1 cellular context compared by ENCODE assay signal in the genomic region with DNA sequence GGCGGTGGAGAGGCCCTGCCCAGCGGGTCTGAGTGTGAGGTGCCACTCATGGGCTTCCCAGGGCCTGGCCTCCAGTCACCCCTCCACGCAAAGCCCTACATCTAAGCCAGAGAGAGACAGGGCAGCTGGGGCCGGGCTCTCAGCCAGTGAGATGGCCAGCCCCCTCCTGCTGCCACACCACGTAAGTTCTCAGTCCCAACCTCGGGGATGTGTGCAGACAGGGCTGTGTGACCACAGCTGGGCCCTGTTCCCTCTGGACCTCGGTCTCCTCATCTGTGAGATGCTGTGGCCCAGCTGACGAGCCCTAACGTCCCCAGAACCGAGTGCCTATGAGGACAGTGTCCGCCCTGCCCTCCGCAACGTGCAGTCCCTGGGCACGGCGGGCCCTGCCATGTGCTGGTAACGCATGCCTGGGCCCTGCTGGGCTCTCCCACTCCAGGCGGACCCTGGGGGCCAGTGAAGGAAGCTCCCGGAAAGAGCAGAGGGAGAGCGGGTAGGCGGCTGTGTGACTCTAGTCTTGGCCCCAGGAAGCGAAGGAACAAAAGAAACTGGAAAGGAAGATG.
TF ChIP-seq lines count a peak whose summit lies in the region.

No MANE protein-coding gene starts in this region.

TF ChIP-seq in IMR-90, 13 proteins besides CTCF, POLR2A, EP300 and RAD21:
- no peak for TF ChIP-seq MAFK (IDR thresholded peaks at IDR 0.05; ENCODE audit: low read depth, low read length)
- no peak for TF ChIP-seq CEBPB (IDR thresholded peaks at IDR 0.05; ENCODE audit: low read depth, low read length)
- TF ChIP-seq, protein P1, sequence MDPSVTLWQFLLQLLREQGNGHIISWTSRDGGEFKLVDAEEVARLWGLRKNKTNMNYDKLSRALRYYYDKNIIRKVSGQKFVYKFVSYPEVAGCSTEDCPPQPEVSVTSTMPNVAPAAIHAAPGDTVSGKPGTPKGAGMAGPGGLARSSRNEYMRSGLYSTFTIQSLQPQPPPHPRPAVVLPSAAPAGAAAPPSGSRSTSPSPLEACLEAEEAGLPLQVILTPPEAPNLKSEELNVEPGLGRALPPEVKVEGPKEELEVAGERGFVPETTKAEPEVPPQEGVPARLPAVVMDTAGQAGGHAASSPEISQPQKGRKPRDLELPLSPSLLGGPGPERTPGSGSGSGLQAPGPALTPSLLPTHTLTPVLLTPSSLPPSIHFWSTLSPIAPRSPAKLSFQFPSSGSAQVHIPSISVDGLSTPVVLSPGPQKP (IDR thresholded peaks at IDR 0.05; ENCODE audit: borderline replicate concordance, low read depth, low read length), result no peak
- no peak for TF ChIP-seq RFX5 (IDR thresholded peaks at IDR 0.05; ENCODE audit: low read depth, low read length)
- TF ChIP-seq FOS (IDR thresholded peaks at IDR 0.05; ENCODE audit: low read depth, low read length), result no peak
- no peak for TF ChIP-seq SMC3 (IDR thresholded peaks at IDR 0.05; ENCODE audit: low read depth, low read length)
- no peak for TF ChIP-seq CHD1 (IDR thresholded peaks at IDR 0.05; ENCODE audit: low read depth, low read length)
- TF ChIP-seq, protein P2, sequence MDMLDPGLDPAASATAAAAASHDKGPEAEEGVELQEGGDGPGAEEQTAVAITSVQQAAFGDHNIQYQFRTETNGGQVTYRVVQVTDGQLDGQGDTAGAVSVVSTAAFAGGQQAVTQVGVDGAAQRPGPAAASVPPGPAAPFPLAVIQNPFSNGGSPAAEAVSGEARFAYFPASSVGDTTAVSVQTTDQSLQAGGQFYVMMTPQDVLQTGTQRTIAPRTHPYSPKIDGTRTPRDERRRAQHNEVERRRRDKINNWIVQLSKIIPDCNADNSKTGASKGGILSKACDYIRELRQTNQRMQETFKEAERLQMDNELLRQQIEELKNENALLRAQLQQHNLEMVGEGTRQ (IDR thresholded peaks at IDR 0.05; ENCODE audit: low read depth, low read length), result no peak
- no peak for TF ChIP-seq RCOR1 (IDR thresholded peaks at IDR 0.05; ENCODE audit: insufficient replicate concordance, low read length)
- no peak for TF ChIP-seq BHLHE40 (IDR thresholded peaks at IDR 0.05; ENCODE audit: low read depth, low read length)
- no peak for TF ChIP-seq MXI1 (IDR thresholded peaks at IDR 0.05; ENCODE audit: borderline replicate concordance, low read depth, low read length)
- no peak for TF ChIP-seq MAZ (IDR thresholded peaks at IDR 0.05; ENCODE audit: borderline replicate concordance, low read depth, low read length)
- TF ChIP-seq NFE2L2 (IDR thresholded peaks at IDR 0.05; ENCODE audit: low read depth, low read length), result no peak
TF ChIP-seq in IMR-90: peak in this region for 0.
